6 cellular contexts compared by ENCODE assay signal in the genomic region with DNA sequence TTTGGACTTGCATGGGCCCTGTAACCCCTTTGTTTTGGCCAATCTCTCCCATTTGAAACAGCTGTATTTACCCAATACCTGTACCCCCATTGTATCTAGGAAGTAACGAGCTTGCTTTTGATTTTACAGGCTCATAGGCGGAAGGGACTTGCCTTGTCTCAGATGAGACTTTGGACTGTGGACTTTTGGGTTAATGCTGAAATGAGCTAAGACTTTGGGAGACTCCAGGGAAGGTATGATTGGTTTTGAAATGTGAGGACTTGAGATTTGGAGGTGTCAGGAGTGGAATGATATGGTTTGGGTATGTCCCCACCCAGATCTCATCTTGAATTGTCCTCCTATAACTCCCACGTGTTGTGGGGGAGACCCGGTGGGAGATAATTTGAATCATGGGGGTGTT. TPM values are rescaled to one million over a fixed set of nuclear protein-coding genes. Genes with fewer than 3 reads are reported as not detected.
DNase-seq lines count a peak whose midpoint lies in the region; ATAC-seq, FAIRE-seq and TF ChIP-seq lines count a peak whose summit lies in the region.
"Not testable (repeated sequence)": the region's sequence is repeated elsewhere in the genome, so short reads cannot be mapped to it uniquely, and the experiment has no call there.

No MANE protein-coding gene starts in this region.

- not testable (repeated sequence) for TF ChIP-seq CTCF in GM23338 (conservative IDR thresholded peaks at IDR 0.05; ENCODE audit: low read depth in 2 of 2); endodermal cell (conservative IDR thresholded peaks at IDR 0.05); mucosa of descending colon (IDR thresholded peaks at IDR 0.05)

- not testable (repeated sequence) for H3K79me2 ChIP-seq in GM23338 (replicated peaks; ENCODE audit: insufficient read depth)

- not testable (repeated sequence) for FAIRE-seq in small intestine (lab: Jason Lieb, UNC)

- WGBS in HUES64, result 84% methylated on average over 4 of the region's 4 CpGs
- WGBS in endodermal cell (ENCODE audit: insufficient coverage in 1 of 2, insufficient read length in 1 of 2), 2 experiments, result 81% methylated on average over 4 of the region's 4 CpGs; no CpG with 5 or more reads in 1 of the 2 experiments
- 14 to 65% (median 40%) methylated on average over 4 of the region's 4 CpGs for WGBS in small intestine, 3 donors

- H3K27me3 Mint-ChIP-seq in GM23338 (ENCODE audit: insufficient read depth, low read depth, poor library complexity); endodermal cell (ENCODE audit: insufficient read depth): not testable (repeated sequence)

- not testable (repeated sequence) for H3K27ac Mint-ChIP-seq in GM23338
- peak overlapping the region; percentile 91 for H3K27ac Mint-ChIP-seq in endodermal cell

- not testable (repeated sequence) for H3K4me1 ChIP-seq in GM23338 (ENCODE audit: insufficient read depth); HUES64 (ENCODE audit: insufficient read depth, low read length); endodermal cell (ENCODE audit: control insufficient read depth, insufficient read depth, low read length); mucosa of descending colon (ENCODE audit: low read depth); small intestine (ENCODE audit: control insufficient read depth in 2 of 2, insufficient read depth in 1 of 2, low read depth in 1 of 2, low read length in 1 of 2)
- H3K4me1 ChIP-seq in SJCRH30, result peaks cover 11% of the 10 kb centered on the region

- H4K20me1 ChIP-seq in GM23338 (replicated peaks; ENCODE audit: insufficient read depth), result not testable (repeated sequence)

- H2AFZ ChIP-seq in GM23338, result 0 out of 2 replicates have a peak overlapping the region, but pooled peaks have one; percentile 2

- not testable (repeated sequence) for DNase-seq in GM23338 (ENCODE audit: low spot score); SJCRH30; endodermal cell; mucosa of descending colon
- peak; percentile 59 for DNase-seq in small intestine

- not testable (repeated sequence) for H3K4me3 Mint-ChIP-seq in GM23338, endodermal cell

- H3K27me3 ChIP-seq in GM23338 (ENCODE audit: insufficient read depth); HUES64 (ENCODE audit: insufficient read depth, low read length); SJCRH30; endodermal cell (ENCODE audit: control insufficient read depth, insufficient read depth, low read length, poor library complexity, severe bottlenecking); small intestine (ENCODE audit: control insufficient read depth in 2 of 2, insufficient read depth in 2 of 2, low read length in 2 of 2): not testable (repeated sequence)

- not testable (repeated sequence) for H3K4me3 ChIP-seq in GM23338; HUES64 (ENCODE audit: low read length); SJCRH30; mucosa of descending colon; small intestine (ENCODE audit: low read depth in 1 of 2, low read length in 2 of 2)
- peak overlapping the region; percentile 57 for H3K4me3 ChIP-seq in endodermal cell (ENCODE audit: low read length)

- not testable (repeated sequence) for ATAC-seq in GM23338
- peak; percentile 24 for ATAC-seq in mucosa of descending colon

- not testable (repeated sequence) for H3K4me2 ChIP-seq in GM23338

- H3F3A ChIP-seq in GM23338 (replicated peaks; ENCODE audit: low read depth), result not testable (repeated sequence)

- H3K27ac ChIP-seq in GM23338 (ENCODE audit: low read depth); endodermal cell (ENCODE audit: low read depth, low read length); small intestine (ENCODE audit: low read depth in 1 of 2, low read length in 1 of 2): not testable (repeated sequence)
- peak overlapping the region; percentile 64; the same call in 1 of the 2 replicates for H3K27ac ChIP-seq in HUES64 (ENCODE audit: low read depth, low read length)
- peak overlapping the region; percentile 47 for H3K27ac ChIP-seq in SJCRH30

- H3K4me1 Mint-ChIP-seq in GM23338, result peaks cover 19% of the 10 kb centered on the region
- H3K4me1 Mint-ChIP-seq in endodermal cell, result not testable (repeated sequence)

- not testable (repeated sequence) for H3K9me2 ChIP-seq in GM23338 (ENCODE audit: insufficient read depth)

- intact Hi-C loops in mucosa of descending colon (cut with DNase I, micrococcal nuclease), result not testable (repeated sequence)

- not testable (repeated sequence) for H3K9ac ChIP-seq in HUES64 (ENCODE audit: low read depth, low read length); endodermal cell (ENCODE audit: extremely low read depth, low read length, poor library complexity, severe bottlenecking)

- H3K36me3 ChIP-seq in GM23338 (ENCODE audit: insufficient read depth); HUES64 (ENCODE audit: insufficient read depth, low read length); SJCRH30; endodermal cell (ENCODE audit: control insufficient read depth, insufficient read depth, low read length); mucosa of descending colon (ENCODE audit: low read depth); small intestine (ENCODE audit: control insufficient read depth in 2 of 2, insufficient read depth in 2 of 2, low read length in 2 of 2): not testable (repeated sequence)

- H3K9me3 ChIP-seq in HUES64 (ENCODE audit: insufficient read depth, low read depth, low read length) (peaks cover 25% of the 10 kb centered on the region), endodermal cell (ENCODE audit: control insufficient read depth, low read length) (peaks cover 21% of the 10 kb centered on the region)
- H3K9me3 ChIP-seq in SJCRH30 (replicated peaks); mucosa of descending colon; small intestine (ENCODE audit: control insufficient read depth, low read depth): not testable (repeated sequence)

- peaks cover 22% of the 10 kb centered on the region for H3K36me3 Mint-ChIP-seq in GM23338 (ENCODE audit: low read depth)
- not testable (repeated sequence) for H3K36me3 Mint-ChIP-seq in endodermal cell (ENCODE audit: low read depth)

- peaks cover 25% of the 10 kb centered on the region for H3K9me3 Mint-ChIP-seq in GM23338
- H3K9me3 Mint-ChIP-seq in endodermal cell, result peaks cover 29% of the 10 kb centered on the region

RNA-seq across cellular contexts. Expression of a gene that starts 6.2 kb away (rescaled TPM):
- 94.1 and 95.9 TPM in 2 replicates for total RNA-seq in GM23338 (2014; rRNA removed; shearing (Covaris generic))
- polyA plus RNA-seq in GM23338 (2016; fragmentation: Nextera tagmentation; extraction: Ambion mirVana) (71.0 and 72.9 TPM in 2 replicates), small intestine (10 to 100 TPM; 41.9 to 69.8 (median 43.8) TPM)
- 49.3 TPM for polyA plus RNA-seq in HUES64 (2013, experiment 1 of 2)
- polyA plus RNA-seq in HUES64 (2013, experiment 2 of 2), result 45.2 TPM
- total RNA-seq in SJCRH30 (2014; rRNA removed; shearing (Covaris generic)), result 25.0 and 32.0 TPM in 2 replicates
- total RNA-seq in endodermal cell (10 to 100 TPM; 48.0 to 52.8 TPM), mucosa of descending colon (10 to 100 TPM; 40.9 to 61.0 (median 43.3) TPM)
- polyA plus RNA-seq in endodermal cell (2013, experiment 1 of 2), result 59.6 TPM
- 35.9 TPM for polyA plus RNA-seq in endodermal cell (2013, experiment 2 of 2)
